ENCODE assay signal across 23 cellular contexts in the genomic region with DNA sequence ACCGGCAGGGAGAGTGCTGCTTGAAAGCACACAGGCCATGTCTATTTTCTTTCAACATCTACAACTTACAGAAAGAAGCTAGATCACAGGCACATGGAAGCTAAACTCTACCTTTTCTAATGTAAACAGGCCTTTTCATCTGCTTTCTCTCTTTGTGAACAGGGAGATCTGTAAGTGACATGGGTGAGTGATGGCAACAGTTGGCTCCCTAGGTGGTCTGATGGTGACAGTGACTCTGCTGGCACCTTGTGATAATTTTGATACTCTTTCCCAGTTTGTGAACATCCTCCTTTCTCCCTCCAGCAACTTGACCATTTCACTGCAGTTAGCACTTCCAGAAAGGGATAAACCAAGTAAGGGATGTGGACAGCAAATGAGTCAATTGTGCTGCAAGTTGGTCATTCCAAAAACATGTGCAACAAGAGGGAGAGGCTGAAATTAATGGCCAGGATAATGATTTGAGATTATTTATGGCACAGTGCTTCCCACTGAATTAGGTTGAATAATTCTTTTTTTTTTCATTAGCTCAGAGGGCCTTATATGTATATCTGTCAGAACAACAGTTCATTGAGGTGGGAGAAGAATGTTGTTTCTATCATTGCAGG.
DNase-seq lines count a peak whose midpoint lies in the region; ATAC-seq and TF ChIP-seq lines count a peak whose summit lies in the region.
"Had no signal": no experiment of that assay in that cellular context is flagged by ENCODE, and none has a peak within 500 bp of the region (broad histone marks: within the 10 kb centered on the region; RNA-seq: fewer than 3 reads in every experiment).

No MANE protein-coding gene starts in this region.

- CTCF ChIA-PET in MCF 10A (lab: Yijun Ruan, JAX) (interaction anchor here (0.7 to 2.8 kb wide), 8 partner anchors 8 to 894 kb away, joined by 3 to 7 read pairs (median 3); no protein-coding TSS in a partner anchor), SK-N-SH (lab: Yijun Ruan, JAX) (interaction anchor here (0.8 to 9.2 kb wide), 3 partner anchors 13 to 112 kb away, joined by 3 to 70 read pairs (median 4); no protein-coding TSS in a partner anchor)

- BruUV-seq in MCF 10A (replicated peaks; lab: Mats Ljungman, UMichigan), result no TSS peak

- H3K27ac ChIP-seq in breast epithelium (no peak overlapping the region), SK-N-SH (ENCODE audit: low read depth in 2 of 2, low read length in 1 of 2) (peak overlapping the region; percentile 37 to 91)
- H3K27ac ChIP-seq: A549, PC-9, right lobe of liver, stomach had no signal

- H2AFZ ChIP-seq in SK-N-SH (ENCODE audit: low read depth), result no peak overlapping the region; the same call in 1 of the 2 replicates
- H2AFZ ChIP-seq: PC-9 had no signal

- no peak overlapping the region for H3K9ac ChIP-seq in SK-N-SH

- TF ChIP-seq CTCF in MCF 10A (IDR thresholded peaks at IDR 0.05; ENCODE audit: unreplicated experiment), result no peak
- no peak for TF ChIP-seq CTCF in breast epithelium (IDR thresholded peaks at IDR 0.05)
- TF ChIP-seq CTCF in SK-N-SH (IDR thresholded peaks at IDR 0.05), result no peak
- no peak for TF ChIP-seq CTCF in fibroblast of villous mesenchyme (IDR thresholded peaks at IDR 0.05; ENCODE audit: insufficient read depth, low read depth, low read length)

- H3K9me3 ChIP-seq in breast epithelium, result no peaks in the 10 kb centered on the region
- no peaks in the 10 kb centered on the region for H3K9me3 ChIP-seq in SK-N-SH
- H3K9me3 ChIP-seq: right lobe of liver had no signal

- POLR2A ChIA-PET in MCF 10A (lab: Yijun Ruan, JAX) (interaction anchor here (0.6 to 1.4 kb wide), 4 partner anchors 11 to 146 kb away, joined by 3 to 5 read pairs (median 3); no protein-coding TSS in a partner anchor), SK-N-SH (lab: Yijun Ruan, JAX) (no interaction called here)

- no peaks in the 10 kb centered on the region for H4K20me1 ChIP-seq in SK-N-SH (ENCODE audit: insufficient read depth)

- H3K4me3 ChIP-seq in breast epithelium (no peak overlapping the region), SK-N-SH (ENCODE audit: low read depth in 2 of 2, low read length in 1 of 2) (no peak overlapping the region), fibroblast of villous mesenchyme (ENCODE audit: low read depth, low read length) (no peak overlapping the region)
- H3K4me3 ChIP-seq: A549, PC-9, right lobe of liver, stomach had no signal

- H3K79me2 ChIP-seq in SK-N-SH (ENCODE audit: insufficient read depth), result no peaks in the 10 kb centered on the region

- H3K4me1 Mint-ChIP-seq in MCF 10A (ENCODE audit: insufficient read depth, unreplicated experiment), result peaks cover 20% of the 10 kb centered on the region

- peaks cover 16% of the 10 kb centered on the region for H3F3A ChIP-seq in SK-N-SH (replicated peaks; ENCODE audit: insufficient read depth)

- ATAC-seq in GM21390 (IDR thresholded peaks at IDR 0.05; ENCODE audit: unreplicated experiment), result no peak
- ATAC-seq in Right ventricle myocardium inferior, result no peak
- ATAC-seq: A549, left cardiac atrium had no signal

- DNase-seq in MCF 10A (ENCODE audit: unreplicated experiment), result no peak
- no peak for DNase-seq in breast epithelium (ENCODE audit: low spot score in 2 of 2)
- DNase-seq in SK-N-SH, result no peak
- peak; percentile 50 for DNase-seq in fibroblast of villous mesenchyme (ENCODE audit: low read depth)
- peak; percentile 41 for DNase-seq in stromal cell of bone marrow (ENCODE audit: low read depth)
- DNase-seq in NCI-H1436 (lab: John Stamatoyannopoulos, UW), result no peak
- DNase-seq in Right ventricle myocardium inferior (ENCODE audit: missing footprints), result no peak
- DNase-seq: activated naive CD4-positive, alpha-beta T cell treated with anti-CD3 and anti-CD28 coated beads, Interleukin-2, amount 10 ng/mL, durations not matched to agents 7 days and 5 days; activated T-cell treated with anti-CD3 and anti-CD28 coated beads for 4 hours; CD4-positive, CD25-positive, alpha-beta regulatory T cell; DMS79; hypothalamus; left cardiac atrium; MM.1S; NCI-H1930; NCI-H69; occipital lobe; PC-9; right lobe of liver; stimulated activated CD4-positive, alpha-beta T cell treated with anti-CD3 and anti-CD28 coated beads, Interleukin-1b, Interleukin-23, amount 100 ng/mL, for 48 hours; stomach had no signal

- H3K27ac Mint-ChIP-seq in MCF 10A (ENCODE audit: low read depth, unreplicated experiment), result peak overlapping the region; percentile 16
- H3K27ac Mint-ChIP-seq: activated naive CD4-positive, alpha-beta T cell treated with anti-CD3 and anti-CD28 coated beads, Interleukin-2, amount 10 ng/mL, durations not matched to agents 7 days and 5 days; CD4-positive, CD25-positive, alpha-beta regulatory T cell had no signal

- no peak for TF ChIP-seq POLR2A in breast epithelium (IDR thresholded peaks at IDR 0.05)

- H3K27me3 Mint-ChIP-seq in MCF 10A (ENCODE audit: insufficient read depth, unreplicated experiment), result no peaks in the 10 kb centered on the region

- H3K9me2 ChIP-seq in SK-N-SH, result no peaks in the 10 kb centered on the region

- peak; percentile 69 to 87 for TF ChIP-seq EP300 in SK-N-SH (IDR thresholded peaks at IDR 0.05; ENCODE audit: borderline replicate concordance in 1 of 2, low read depth in 1 of 2, low read length in 1 of 2)

- peaks cover 27% of the 10 kb centered on the region for H3K9me3 Mint-ChIP-seq in MCF 10A (ENCODE audit: unreplicated experiment)

- no peak for TF ChIP-seq RAD21 in SK-N-SH (IDR thresholded peaks at IDR 0.05; ENCODE audit: low read length)

- H3K4me2 ChIP-seq in SK-N-SH, result no peak overlapping the region
- H3K4me2 ChIP-seq: A549, PC-9 had no signal

- H3K36me3 Mint-ChIP-seq in MCF 10A (ENCODE audit: insufficient read depth, unreplicated experiment), result peaks cover 5% of the 10 kb centered on the region
- H3K36me3 Mint-ChIP-seq: CD4-positive, CD25-positive, alpha-beta regulatory T cell had no signal

- intact Hi-C loops in MCF 10A (cut with micrococcal nuclease) (no loop called here), breast epithelium (cut with DNase I; ENCODE audit: low total_unique reads) (no loop called here), Right ventricle myocardium inferior (cut with DNase I) (no loop called here)

- H3K27me3 ChIP-seq in breast epithelium, result no peaks in the 10 kb centered on the region
- no peaks in the 10 kb centered on the region for H3K27me3 ChIP-seq in SK-N-SH (ENCODE audit: insufficient read depth)
- H3K27me3 ChIP-seq: right lobe of liver, stomach had no signal

- no peak overlapping the region for H3K4me3 Mint-ChIP-seq in MCF 10A (ENCODE audit: unreplicated experiment)
- H3K4me3 Mint-ChIP-seq: activated naive CD4-positive, alpha-beta T cell treated with anti-CD3 and anti-CD28 coated beads, Interleukin-2, amount 10 ng/mL, durations not matched to agents 7 days and 5 days; CD4-positive, CD25-positive, alpha-beta regulatory T cell had no signal

- H3K36me3 ChIP-seq in breast epithelium (no peaks in the 10 kb centered on the region), SK-N-SH (replicated peaks in 1 of 2; ENCODE audit: control insufficient read depth in 1 of 2, insufficient read depth in 2 of 2, low read length in 1 of 2) (no peaks in the 10 kb centered on the region)
- H3K36me3 ChIP-seq: right lobe of liver, stomach had no signal

- WGBS in SK-N-SH (ENCODE audit: low lambda C conversion rate), result 95% methylated on average over 1 of the region's 1 CpG

- H3K4me1 ChIP-seq in breast epithelium (no peaks in the 10 kb centered on the region), SK-N-SH (ENCODE audit: control insufficient read depth in 1 of 2, insufficient read depth in 2 of 2, low read depth in 1 of 2, low read length in 1 of 2) (peaks cover 2 to 15% of the 10 kb centered on the region in 2 experiments)
- H3K4me1 ChIP-seq: A549, stomach had no signal

TF ChIP-seq in SK-N-SH, 30 proteins besides CTCF, POLR2A, EP300 and RAD21 (continues in another document):
- TF ChIP-seq POLR2AphosphoS5 (IDR thresholded peaks at IDR 0.05; ENCODE audit: low read depth, low read length) (peak; percentile 31; the same call in 1 of the 2 replicates), GATA2 (CRISPR knock-in tag; IDR thresholded peaks at IDR 0.05) (no peak), SMC3 (IDR thresholded peaks at IDR 0.05; ENCODE audit: low read depth, low read length) (no peak), MEF2A (IDR thresholded peaks at IDR 0.05; ENCODE audit: borderline replicate concordance, low read depth) (no peak; the same call in 1 of the 2 replicates), EZH2phosphoT487 (IDR thresholded peaks at IDR 0.05; ENCODE audit: borderline replicate concordance, low read depth) (no peak), RXRA (IDR thresholded peaks at IDR 0.05; ENCODE audit: borderline replicate concordance, low read depth) (no peak), RCOR1 (IDR thresholded peaks at IDR 0.05; ENCODE audit: low read length) (no peak)
- TF ChIP-seq, protein P1, sequence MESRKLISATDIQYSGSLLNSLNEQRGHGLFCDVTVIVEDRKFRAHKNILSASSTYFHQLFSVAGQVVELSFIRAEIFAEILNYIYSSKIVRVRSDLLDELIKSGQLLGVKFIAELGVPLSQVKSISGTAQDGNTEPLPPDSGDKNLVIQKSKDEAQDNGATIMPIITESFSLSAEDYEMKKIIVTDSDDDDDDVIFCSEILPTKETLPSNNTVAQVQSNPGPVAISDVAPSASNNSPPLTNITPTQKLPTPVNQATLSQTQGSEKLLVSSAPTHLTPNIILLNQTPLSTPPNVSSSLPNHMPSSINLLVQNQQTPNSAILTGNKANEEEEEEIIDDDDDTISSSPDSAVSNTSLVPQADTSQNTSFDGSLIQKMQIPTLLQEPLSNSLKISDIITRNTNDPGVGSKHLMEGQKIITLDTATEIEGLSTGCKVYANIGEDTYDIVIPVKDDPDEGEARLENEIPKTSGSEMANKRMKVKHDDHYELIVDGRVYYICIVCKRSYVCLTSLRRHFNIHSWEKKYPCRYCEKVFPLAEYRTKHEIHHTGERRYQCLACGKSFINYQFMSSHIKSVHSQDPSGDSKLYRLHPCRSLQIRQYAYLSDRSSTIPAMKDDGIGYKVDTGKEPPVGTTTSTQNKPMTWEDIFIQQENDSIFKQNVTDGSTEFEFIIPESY (IDR thresholded peaks at IDR 0.05; ENCODE audit: borderline replicate concordance, low read depth), result peak; percentile 32; the same call in 1 of the 2 replicates
- TF ChIP-seq, protein P2, sequence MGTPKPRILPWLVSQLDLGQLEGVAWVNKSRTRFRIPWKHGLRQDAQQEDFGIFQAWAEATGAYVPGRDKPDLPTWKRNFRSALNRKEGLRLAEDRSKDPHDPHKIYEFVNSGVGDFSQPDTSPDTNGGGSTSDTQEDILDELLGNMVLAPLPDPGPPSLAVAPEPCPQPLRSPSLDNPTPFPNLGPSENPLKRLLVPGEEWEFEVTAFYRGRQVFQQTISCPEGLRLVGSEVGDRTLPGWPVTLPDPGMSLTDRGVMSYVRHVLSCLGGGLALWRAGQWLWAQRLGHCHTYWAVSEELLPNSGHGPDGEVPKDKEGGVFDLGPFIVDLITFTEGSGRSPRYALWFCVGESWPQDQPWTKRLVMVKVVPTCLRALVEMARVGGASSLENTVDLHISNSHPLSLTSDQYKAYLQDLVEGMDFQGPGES (IDR thresholded peaks at IDR 0.05; ENCODE audit: low read depth, low read length), result no peak
- TF ChIP-seq, protein P3, sequence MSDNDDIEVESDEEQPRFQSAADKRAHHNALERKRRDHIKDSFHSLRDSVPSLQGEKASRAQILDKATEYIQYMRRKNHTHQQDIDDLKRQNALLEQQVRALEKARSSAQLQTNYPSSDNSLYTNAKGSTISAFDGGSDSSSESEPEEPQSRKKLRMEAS (IDR thresholded peaks at IDR 0.05; ENCODE audit: low read depth), result peak; percentile 59; the same call in 1 of the 2 replicates

Comparison
In these comparisons a context has a peak if more than half of its experiments do, and no peak if none do; other contexts are left out.
1. DNase-seq: peak in fibroblast of villous mesenchyme (single experiment) and stromal cell of bone marrow (single experiment); none in MCF 10A (single experiment), breast epithelium (0 of 2), SK-N-SH (single experiment), NCI-H1436 (single experiment) and Right ventricle myocardium inferior (single experiment).
2. H3K27ac ChIP-seq: peak in SK-N-SH (2 of 2); none in breast epithelium (0 of 2).